2 cellular contexts compared by ENCODE assay signal in genomic region chr11:134270250-134270714, GRCh38.
TF ChIP-seq lines count a peak whose summit lies in the region.

No MANE protein-coding gene starts in this region.

TF ChIP-seq in GM12891, 5 proteins besides CTCF, POLR2A, EP300 and RAD21:
- TF ChIP-seq POLR2AphosphoS5 (IDR thresholded peaks at IDR 0.05; ENCODE audit: low read depth, low read length), result no peak

TF ChIP-seq in H1, 55 proteins besides CTCF, POLR2A, EP300 and RAD21:
- no peak for TF ChIP-seq PHF8 (conservative IDR thresholded peaks at IDR 0.05; ENCODE audit: low read depth, low read length)
- no peak for TF ChIP-seq GTF2F1 (IDR thresholded peaks at IDR 0.05; ENCODE audit: borderline replicate concordance, low read depth, low read length)
- 0 out of 4 replicates have a peak, but pooled peaks have one; percentile 64 to 65 for TF ChIP-seq SIN3A (conservative IDR thresholded peaks at IDR 0.05 in 1 of 2, IDR thresholded peaks at IDR 0.05 in 1 of 2; ENCODE audit: low read depth in 1 of 2, low read length in 2 of 2)
- TF ChIP-seq TAF1 (IDR thresholded peaks at IDR 0.05; ENCODE audit: low read depth, low read length), result no peak
- TF ChIP-seq SP4 (IDR thresholded peaks at IDR 0.05; ENCODE audit: low read length), result no peak
- no peak for TF ChIP-seq CHD7 (IDR thresholded peaks at IDR 0.05; ENCODE audit: insufficient replicate concordance, low read length)
- TF ChIP-seq, protein P1, sequence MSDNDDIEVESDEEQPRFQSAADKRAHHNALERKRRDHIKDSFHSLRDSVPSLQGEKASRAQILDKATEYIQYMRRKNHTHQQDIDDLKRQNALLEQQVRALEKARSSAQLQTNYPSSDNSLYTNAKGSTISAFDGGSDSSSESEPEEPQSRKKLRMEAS (IDR thresholded peaks at IDR 0.05), result peak; percentile 78
- peak; percentile 72 for TF ChIP-seq YY1 (IDR thresholded peaks at IDR 0.05; ENCODE audit: low read depth, low read length)
- TF ChIP-seq EZH2 (IDR thresholded peaks at IDR 0.05; ENCODE audit: low read depth, low read length, severe bottlenecking), result no peak
- TF ChIP-seq, protein P2, sequence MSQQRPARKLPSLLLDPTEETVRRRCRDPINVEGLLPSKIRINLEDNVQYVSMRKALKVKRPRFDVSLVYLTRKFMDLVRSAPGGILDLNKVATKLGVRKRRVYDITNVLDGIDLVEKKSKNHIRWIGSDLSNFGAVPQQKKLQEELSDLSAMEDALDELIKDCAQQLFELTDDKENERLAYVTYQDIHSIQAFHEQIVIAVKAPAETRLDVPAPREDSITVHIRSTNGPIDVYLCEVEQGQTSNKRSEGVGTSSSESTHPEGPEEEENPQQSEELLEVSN (IDR thresholded peaks at IDR 0.05), result no peak
- TF ChIP-seq JUN (IDR thresholded peaks at IDR 0.05; ENCODE audit: low read depth, low read length), result no peak
